8 cellular contexts compared by ENCODE assay signal in the genomic region with DNA sequence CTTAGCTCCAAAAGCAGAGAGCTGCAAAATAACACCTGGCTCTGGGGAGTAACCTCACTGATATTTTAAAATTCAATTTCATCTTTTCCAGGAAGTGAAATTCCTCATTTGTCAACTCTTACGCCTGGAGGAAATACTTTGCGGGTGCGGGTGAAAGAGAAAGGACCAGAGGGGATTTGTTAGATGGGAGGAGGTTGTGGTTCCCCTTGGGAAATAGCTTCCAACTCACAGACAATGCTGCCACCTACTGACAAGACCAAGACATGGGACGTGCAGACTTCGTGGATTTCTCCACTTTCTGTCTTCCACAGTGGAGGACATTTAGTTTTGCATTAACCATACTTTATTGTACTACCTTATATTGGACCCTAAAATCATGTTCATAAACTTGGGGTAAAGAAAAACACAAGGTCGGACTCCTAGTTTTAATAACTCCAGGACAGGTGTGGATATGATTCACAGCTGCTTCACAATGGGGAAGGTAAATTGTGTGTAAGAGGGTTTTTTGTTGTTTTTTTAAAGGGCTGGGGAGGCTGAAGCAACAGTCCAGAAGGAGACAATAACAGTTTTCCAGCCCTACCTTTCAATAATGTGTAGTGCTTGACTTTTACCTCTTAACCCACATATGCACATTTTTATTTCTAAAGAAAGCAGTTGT. TPM values are rescaled to one million over a fixed set of nuclear protein-coding genes. Genes with fewer than 3 reads are reported as not detected.
DNase-seq lines count a peak whose midpoint lies in the region; ATAC-seq and TF ChIP-seq lines count a peak whose summit lies in the region.

No MANE protein-coding gene starts in this region.

- peak; percentile 96 for TF ChIP-seq CTCF in CD4-positive, alpha-beta T cell (IDR thresholded peaks at IDR 0.05)
- TF ChIP-seq CTCF in prostate gland (IDR thresholded peaks at IDR 0.05) = peak; percentile 62 to 93 (median 89)

- no peaks in the 10 kb centered on the region for H3K9me3 Mint-ChIP-seq in CD4-positive, alpha-beta T cell
- no peaks in the 10 kb centered on the region for H3K9me3 Mint-ChIP-seq in activated naive CD8-positive, alpha-beta T cell treated with anti-CD3 and anti-CD28 coated beads for 36 hours

- H3K27me3 Mint-ChIP-seq in CD4-positive, alpha-beta T cell = no peaks in the 10 kb centered on the region
- H3K27me3 Mint-ChIP-seq in activated naive CD8-positive, alpha-beta T cell treated with anti-CD3 and anti-CD28 coated beads for 36 hours = no peaks in the 10 kb centered on the region

- no peak for TF ChIP-seq POLR2A in prostate gland (IDR thresholded peaks at IDR 0.05)

- peaks cover 26% of the 10 kb centered on the region for H3K4me1 Mint-ChIP-seq in CD4-positive, alpha-beta T cell (ENCODE audit: low read depth)
- H3K4me1 Mint-ChIP-seq in activated naive CD8-positive, alpha-beta T cell treated with anti-CD3 and anti-CD28 coated beads for 36 hours = peaks cover 24% of the 10 kb centered on the region

- WGBS in prostate gland = 1% methylated on average over 6 of the region's 6 CpGs

- CTCF ChIA-PET in CD4-positive, alpha-beta T cell (lab: Charles Lee) = interaction anchor here (0.6 to 3.3 kb wide), 20 partner anchors 9 to 1007 kb away, joined by 3 to 70 read pairs (median 3); a partner anchor contains a TSS

- H3K4me3 ChIP-seq in prostate gland = peak overlapping the region in 1 of 2 donors; percentile 7

- peak; percentile 74 for ATAC-seq in CD4-positive, alpha-beta T cell (ENCODE audit: poor library complexity)
- peak; percentile 66 for ATAC-seq in GM21619 (IDR thresholded peaks at IDR 0.05; ENCODE audit: unreplicated experiment)
- ATAC-seq in SK-N-SH treated with all-trans-retinoic acid at 6 μM for 48 hours = peak; percentile 85
- ATAC-seq in HG02938 (IDR thresholded peaks at IDR 0.05; ENCODE audit: unreplicated experiment) = no peak

- POLR2A ChIA-PET in CD4-positive, alpha-beta T cell (lab: Charles Lee) = interaction anchor here (0.7 to 3.8 kb wide), 11 partner anchors 9 to 490 kb away, joined by 3 to 37 read pairs (median 4); a partner anchor contains a TSS

- peak overlapping the region; percentile 2 for H3K4me3 Mint-ChIP-seq in CD4-positive, alpha-beta T cell
- peak overlapping the region; percentile 59 for H3K4me3 Mint-ChIP-seq in activated naive CD8-positive, alpha-beta T cell treated with anti-CD3 and anti-CD28 coated beads for 36 hours

- peak in 9 of 10 experiments; percentile 37 to 60 (median 44) for DNase-seq in CD4-positive, alpha-beta T cell
- DNase-seq in NCI-H1092 treated with DMSO at 0.1 percent for 48 hours (lab: John Stamatoyannopoulos, UW) = peak; percentile 92
- peak; percentile 59 for DNase-seq in activated naive CD8-positive, alpha-beta T cell treated with anti-CD3 and anti-CD28 coated beads for 36 hours
- peak in 41 of 42 donors; percentile 40 to 91 (median 75) for DNase-seq in head of caudate nucleus
- peak; percentile 71 for DNase-seq in prostate gland (ENCODE audit: low spot score)

- H3K9me3 ChIP-seq in CD4-positive, alpha-beta T cell (ENCODE audit: control insufficient read depth, low read length) = no peaks in the 10 kb centered on the region
- no peaks in the 10 kb centered on the region for H3K9me3 ChIP-seq in prostate gland

- peak overlapping the region; percentile 16 for H3K27ac Mint-ChIP-seq in CD4-positive, alpha-beta T cell
- H3K27ac Mint-ChIP-seq in activated naive CD8-positive, alpha-beta T cell treated with anti-CD3 and anti-CD28 coated beads for 36 hours = no peak overlapping the region

- no peaks in the 10 kb centered on the region for H3K36me3 ChIP-seq in prostate gland

- H3K27ac ChIP-seq in CD4-positive, alpha-beta T cell (ENCODE audit: low read depth, low read length) = no peak overlapping the region
- no peak overlapping the region for H3K27ac ChIP-seq in prostate gland

- H3K4me1 ChIP-seq in prostate gland (replicated peaks) = peaks cover 3% of the 10 kb centered on the region

- H3K36me3 Mint-ChIP-seq in CD4-positive, alpha-beta T cell (ENCODE audit: low read depth) = peaks cover 16% of the 10 kb centered on the region
- peaks cover under 1% of the 10 kb centered on the region for H3K36me3 Mint-ChIP-seq in activated naive CD8-positive, alpha-beta T cell treated with anti-CD3 and anti-CD28 coated beads for 36 hours

- intact Hi-C loops in CD4-positive, alpha-beta T cell (cut with DNase I, micrococcal nuclease) = loop anchor here (1.0 to 2.0 kb wide), 2 partner anchors 21 to 465 kb away; no protein-coding TSS in a partner anchor
- intact Hi-C loops in head of caudate nucleus (cut with DNase I) (no loop called here), prostate gland (cut with DNase I) (loop anchor here (2.0 to 5.0 kb wide), 2 partner anchors 301 to 465 kb away; no protein-coding TSS in a partner anchor)

- no peaks in the 10 kb centered on the region for H3K27me3 ChIP-seq in CD4-positive, alpha-beta T cell (ENCODE audit: control insufficient read depth, insufficient read depth, low read length)
- no peaks in the 10 kb centered on the region for H3K27me3 ChIP-seq in prostate gland (replicated peaks; ENCODE audit: insufficient read depth)

TF ChIP-seq in SK-N-SH treated with all-trans-retinoic acid at 6 μM for 48 hours, 23 proteins besides CTCF, POLR2A, EP300 and RAD21 (continues in another document):
- TF ChIP-seq ZNF565 (CRISPR knock-in tag; conservative IDR thresholded peaks at IDR 0.05; ENCODE audit: low read depth) = no peak
- no peak for TF ChIP-seq ESRRG (CRISPR knock-in tag; IDR thresholded peaks at IDR 0.05)
- TF ChIP-seq BACH2 (CRISPR knock-in tag; IDR thresholded peaks at IDR 0.05; ENCODE audit: borderline replicate concordance) = no peak
- TF ChIP-seq OSR1 (CRISPR knock-in tag; IDR thresholded peaks at IDR 0.05) = no peak
- TF ChIP-seq, protein P1, sequence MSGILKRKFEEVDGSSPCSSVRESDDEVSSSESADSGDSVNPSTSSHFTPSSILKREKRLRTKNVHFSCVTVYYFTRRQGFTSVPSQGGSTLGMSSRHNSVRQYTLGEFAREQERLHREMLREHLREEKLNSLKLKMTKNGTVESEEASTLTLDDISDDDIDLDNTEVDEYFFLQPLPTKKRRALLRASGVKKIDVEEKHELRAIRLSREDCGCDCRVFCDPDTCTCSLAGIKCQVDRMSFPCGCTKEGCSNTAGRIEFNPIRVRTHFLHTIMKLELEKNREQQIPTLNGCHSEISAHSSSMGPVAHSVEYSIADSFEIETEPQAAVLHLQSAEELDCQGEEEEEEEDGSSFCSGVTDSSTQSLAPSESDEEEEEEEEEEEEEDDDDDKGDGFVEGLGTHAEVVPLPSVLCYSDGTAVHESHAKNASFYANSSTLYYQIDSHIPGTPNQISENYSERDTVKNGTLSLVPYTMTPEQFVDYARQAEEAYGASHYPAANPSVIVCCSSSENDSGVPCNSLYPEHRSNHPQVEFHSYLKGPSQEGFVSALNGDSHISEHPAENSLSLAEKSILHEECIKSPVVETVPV (CRISPR knock-in tag; IDR thresholded peaks at IDR 0.05) = no peak
- TF ChIP-seq, protein P2, sequence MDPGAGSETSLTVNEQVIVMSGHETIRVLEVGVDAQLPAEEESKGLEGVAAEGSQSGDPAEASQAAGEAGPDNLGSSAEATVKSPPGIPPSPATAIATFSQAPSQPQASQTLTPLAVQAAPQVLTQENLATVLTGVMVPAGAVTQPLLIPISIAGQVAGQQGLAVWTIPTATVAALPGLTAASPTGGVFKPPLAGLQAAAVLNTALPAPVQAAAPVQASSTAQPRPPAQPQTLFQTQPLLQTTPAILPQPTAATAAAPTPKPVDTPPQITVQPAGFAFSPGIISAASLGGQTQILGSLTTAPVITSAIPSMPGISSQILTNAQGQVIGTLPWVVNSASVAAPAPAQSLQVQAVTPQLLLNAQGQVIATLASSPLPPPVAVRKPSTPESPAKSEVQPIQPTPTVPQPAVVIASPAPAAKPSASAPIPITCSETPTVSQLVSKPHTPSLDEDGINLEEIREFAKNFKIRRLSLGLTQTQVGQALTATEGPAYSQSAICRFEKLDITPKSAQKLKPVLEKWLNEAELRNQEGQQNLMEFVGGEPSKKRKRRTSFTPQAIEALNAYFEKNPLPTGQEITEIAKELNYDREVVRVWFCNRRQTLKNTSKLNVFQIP (CRISPR knock-in tag; IDR thresholded peaks at IDR 0.05; ENCODE audit: borderline replicate concordance, low read depth) = no peak
- no peak for TF ChIP-seq TCF4 (CRISPR knock-in tag; IDR thresholded peaks at IDR 0.05; ENCODE audit: borderline replicate concordance)
- TF ChIP-seq, protein P3, sequence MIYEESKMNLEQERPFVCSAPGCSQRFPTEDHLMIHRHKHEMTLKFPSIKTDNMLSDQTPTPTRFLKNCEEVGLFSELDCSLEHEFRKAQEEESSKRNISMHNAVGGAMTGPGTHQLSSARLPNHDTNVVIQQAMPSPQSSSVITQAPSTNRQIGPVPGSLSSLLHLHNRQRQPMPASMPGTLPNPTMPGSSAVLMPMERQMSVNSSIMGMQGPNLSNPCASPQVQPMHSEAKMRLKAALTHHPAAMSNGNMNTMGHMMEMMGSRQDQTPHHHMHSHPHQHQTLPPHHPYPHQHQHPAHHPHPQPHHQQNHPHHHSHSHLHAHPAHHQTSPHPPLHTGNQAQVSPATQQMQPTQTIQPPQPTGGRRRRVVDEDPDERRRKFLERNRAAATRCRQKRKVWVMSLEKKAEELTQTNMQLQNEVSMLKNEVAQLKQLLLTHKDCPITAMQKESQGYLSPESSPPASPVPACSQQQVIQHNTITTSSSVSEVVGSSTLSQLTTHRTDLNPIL (CRISPR knock-in tag; IDR thresholded peaks at IDR 0.05; ENCODE audit: low read depth) = no peak
- TF ChIP-seq ZFP3 (CRISPR knock-in tag; IDR thresholded peaks at IDR 0.05) = no peak
- TF ChIP-seq, protein P4, sequence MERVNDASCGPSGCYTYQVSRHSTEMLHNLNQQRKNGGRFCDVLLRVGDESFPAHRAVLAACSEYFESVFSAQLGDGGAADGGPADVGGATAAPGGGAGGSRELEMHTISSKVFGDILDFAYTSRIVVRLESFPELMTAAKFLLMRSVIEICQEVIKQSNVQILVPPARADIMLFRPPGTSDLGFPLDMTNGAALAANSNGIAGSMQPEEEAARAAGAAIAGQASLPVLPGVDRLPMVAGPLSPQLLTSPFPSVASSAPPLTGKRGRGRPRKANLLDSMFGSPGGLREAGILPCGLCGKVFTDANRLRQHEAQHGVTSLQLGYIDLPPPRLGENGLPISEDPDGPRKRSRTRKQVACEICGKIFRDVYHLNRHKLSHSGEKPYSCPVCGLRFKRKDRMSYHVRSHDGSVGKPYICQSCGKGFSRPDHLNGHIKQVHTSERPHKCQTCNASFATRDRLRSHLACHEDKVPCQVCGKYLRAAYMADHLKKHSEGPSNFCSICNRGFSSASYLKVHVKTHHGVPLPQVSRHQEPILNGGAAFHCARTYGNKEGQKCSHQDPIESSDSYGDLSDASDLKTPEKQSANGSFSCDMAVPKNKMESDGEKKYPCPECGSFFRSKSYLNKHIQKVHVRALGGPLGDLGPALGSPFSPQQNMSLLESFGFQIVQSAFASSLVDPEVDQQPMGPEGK (CRISPR knock-in tag; IDR thresholded peaks at IDR 0.05; ENCODE audit: borderline replicate concordance) = no peak
- no peak for TF ChIP-seq ISL1 (CRISPR knock-in tag; IDR thresholded peaks at IDR 0.05)

RNA-seq across cellular contexts. Expression of a gene that starts 10.8 kb away (rescaled TPM):
- 10 to 100 TPM; 32.3 to 33.6 TPM for total RNA-seq in CD4-positive, alpha-beta T cell
- total RNA-seq in activated naive CD8-positive, alpha-beta T cell treated with anti-CD3 and anti-CD28 coated beads for 36 hours = 10 to 100 TPM; 18.4 to 18.8 TPM
- 10 to 100 TPM; 21.3 to 28.7 TPM for total RNA-seq in prostate gland

RNA-seq across cellular contexts. Expression of a gene that starts 45.5 kb away (rescaled TPM):
- total RNA-seq in CD4-positive, alpha-beta T cell = not detected
- under 1 TPM; 0.08 to 0.19 TPM for total RNA-seq in activated naive CD8-positive, alpha-beta T cell treated with anti-CD3 and anti-CD28 coated beads for 36 hours
- total RNA-seq in prostate gland = 10 to 100 TPM; 34.6 to 65.4 TPM

Comparison
In these comparisons a context has a peak if more than half of its experiments do, and no peak if none do; other contexts are left out.
1. RNA of a gene that starts 45.5 kb away (total RNA-seq): 34.6 to 65.4 TPM in prostate gland; 0.08 to 0.19 TPM in activated naive CD8-positive, alpha-beta T cell treated with anti-CD3 and anti-CD28 coated beads for 36 hours and not detected in CD4-positive, alpha-beta T cell; every median in the first group is over 10 times any median in the second.
2. Peak in every context shown above with its lines, with median percentiles within 50 percentile points of each other: DNase-seq.